In the genomic region with DNA sequence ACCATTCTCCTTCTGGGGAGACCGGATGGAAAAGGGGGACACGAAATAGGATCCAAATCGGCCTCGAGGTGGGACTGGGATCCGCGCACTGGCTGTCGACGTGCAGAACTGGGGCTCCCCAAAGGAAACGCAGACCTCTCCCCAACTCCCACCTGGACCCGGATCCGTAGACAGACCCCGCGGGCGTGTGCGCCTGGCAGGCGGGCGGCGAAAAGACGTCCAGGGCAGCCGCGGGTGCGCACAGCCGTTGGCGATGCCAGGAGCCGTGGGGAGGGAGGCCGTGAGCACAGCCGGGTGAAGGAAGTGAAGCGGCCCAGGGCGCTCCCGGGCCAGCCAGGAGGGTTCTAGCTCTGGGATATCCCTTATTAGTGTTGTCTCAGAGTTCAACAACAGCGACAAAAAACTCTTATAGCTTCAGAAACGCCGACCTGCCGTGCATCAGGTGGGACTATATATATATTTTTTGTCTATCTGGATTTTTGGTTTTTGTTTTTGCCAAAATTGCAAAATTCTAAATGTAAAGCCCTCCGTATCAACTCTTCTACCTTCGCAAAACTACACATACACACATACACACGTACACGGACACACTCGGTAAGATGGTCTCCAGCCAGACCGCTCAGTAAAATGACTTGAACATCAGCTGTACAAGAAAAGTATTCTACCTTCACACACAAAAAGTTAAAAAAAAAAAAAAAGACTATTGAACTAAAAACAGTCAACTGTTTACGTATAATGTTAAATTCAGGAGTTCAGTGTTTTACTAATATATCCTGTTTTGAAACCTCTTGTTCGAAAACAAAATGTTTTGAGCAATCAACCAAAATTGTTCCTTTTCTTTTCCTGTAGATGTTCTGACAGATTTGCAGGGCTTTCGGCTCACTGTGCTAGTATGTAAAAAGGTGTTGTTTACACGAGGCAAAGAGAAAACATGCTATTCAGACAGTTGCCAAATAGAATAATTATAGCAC, we compare ENCODE assay signal across 17 cellular contexts. TPM values are rescaled to one million over a fixed set of nuclear protein-coding genes. Genes with fewer than 3 reads are reported as not detected.
DNase-seq lines count a peak whose midpoint lies in the region; ATAC-seq and TF ChIP-seq lines count a peak whose summit lies in the region.
"Had no signal": no experiment of that assay in that cellular context is flagged by ENCODE, and none has a peak within 500 bp of the region (broad histone marks: within the 10 kb centered on the region; RNA-seq: fewer than 3 reads in every experiment).

No MANE protein-coding gene starts in this region.

- no peak overlapping the region for H3K27ac ChIP-seq in iPS-20b (ENCODE audit: low read length)
- H3K27ac ChIP-seq in body of pancreas = no peak overlapping the region
- H3K27ac ChIP-seq: esophagus muscularis mucosa, right atrium auricular region had no signal

- POLR2A ChIA-PET in WTC11 (lab: Charles Lee) = interaction anchor here (0.6 kb wide), 1 partner anchor 270 kb away, joined by 4 read pairs; no protein-coding TSS in a partner anchor

- CTCF ChIA-PET in WTC11 (lab: Charles Lee) = interaction anchor here (0.6 kb wide), 1 partner anchor 63 kb away, joined by 3 read pairs; no protein-coding TSS in a partner anchor

- H3K4me3 Mint-ChIP-seq in WTC11 = peak overlapping the region; percentile 55
- no peak overlapping the region for H3K4me3 Mint-ChIP-seq in stimulated activated naive CD8-positive, alpha-beta T cell treated with anti-CD3 and anti-CD28 coated beads, Interleukin-15, Interleukin-2, amounts not matched to agents 100 ng/mL and 50 ng/mL, for 24 hours

- intact Hi-C loops in body of pancreas (cut with DNase I) = no loop called here

- WGBS in body of pancreas, 2 donors = 13 to 20% methylated on average over 25 to 43 of the region's 44 CpGs

- no peak overlapping the region for H3K27ac Mint-ChIP-seq in WTC11
- peak overlapping the region; percentile 19 for H3K27ac Mint-ChIP-seq in stimulated activated naive CD8-positive, alpha-beta T cell treated with anti-CD3 and anti-CD28 coated beads, Interleukin-15, Interleukin-2, amounts not matched to agents 100 ng/mL and 50 ng/mL, for 24 hours

- H3K4me3 ChIP-seq in iPS-20b (ENCODE audit: low read length) = peak overlapping the region; percentile 20; the same call in 1 of the 2 replicates
- H3K4me3 ChIP-seq in body of pancreas = no peak overlapping the region

- peak; percentile 60 for DNase-seq in activated effector memory CD4-positive, alpha-beta T cell treated with anti-CD3 and anti-CD28 coated beads, Interleukin-2, amount 50 U/mL, for 16 hours
- no peak for DNase-seq in activated effector memory CD4-positive, alpha-beta T cell treated with Interleukin-2 at 50 U/mL for 16 hours
- DNase-seq in WTC11 (ENCODE audit: low spot score) (peak; percentile 60), CD1c-positive myeloid dendritic cell (ENCODE audit: extremely low spot score) (no peak), NCI-H1092 treated with DMSO at 0.1 percent for 48 hours (lab: John Stamatoyannopoulos, UW) (no peak), body of pancreas (no peak)
- DNase-seq: C1 segment of cervical spinal cord, cerebellar nuclear complex, IMR-90, NCI-H1436, NCI-H82, Right ventricle myocardium superior had no signal

- TF ChIP-seq CTCF in WTC11 (IDR thresholded peaks at IDR 0.05) (no peak), body of pancreas (IDR thresholded peaks at IDR 0.05) (no peak)

- no peak overlapping the region for H3K9ac ChIP-seq in iPS-20b (ENCODE audit: low read depth, low read length)

- no peaks in the 10 kb centered on the region for H3K9me3 Mint-ChIP-seq in WTC11
- no peaks in the 10 kb centered on the region for H3K9me3 Mint-ChIP-seq in stimulated activated naive CD8-positive, alpha-beta T cell treated with anti-CD3 and anti-CD28 coated beads, Interleukin-15, Interleukin-2, amounts not matched to agents 100 ng/mL and 50 ng/mL, for 24 hours

- H3K4me1 Mint-ChIP-seq in WTC11 = peaks cover 71% of the 10 kb centered on the region
- peaks cover 33% of the 10 kb centered on the region for H3K4me1 Mint-ChIP-seq in stimulated activated naive CD8-positive, alpha-beta T cell treated with anti-CD3 and anti-CD28 coated beads, Interleukin-15, Interleukin-2, amounts not matched to agents 100 ng/mL and 50 ng/mL, for 24 hours (ENCODE audit: low read depth)

- H3K27me3 ChIP-seq in iPS-20b (ENCODE audit: insufficient read depth, low read length) (peaks cover 100% of the 10 kb centered on the region), body of pancreas (peaks cover 0 to 74% of the 10 kb centered on the region in 2 donors)

- H3K9me3 ChIP-seq in iPS-20b (ENCODE audit: insufficient read depth, low read depth, low read length) = peaks cover 4% of the 10 kb centered on the region; the same call in 1 of the 2 replicates
- H3K9me3 ChIP-seq in body of pancreas = no peaks in the 10 kb centered on the region
- H3K9me3 ChIP-seq: esophagus muscularis mucosa, right atrium auricular region had no signal

- TF ChIP-seq POLR2A in body of pancreas (IDR thresholded peaks at IDR 0.05) = no peak

- H3K36me3 ChIP-seq in iPS-20b (ENCODE audit: insufficient read depth, low read depth, low read length) (no peaks in the 10 kb centered on the region), body of pancreas (replicated peaks in 1 of 2; ENCODE audit: insufficient read depth in 1 of 2, low read depth in 2 of 2) (no peaks in the 10 kb centered on the region)
- H3K36me3 ChIP-seq: esophagus muscularis mucosa, right atrium auricular region had no signal

- ATAC-seq in WTC11 = no peak
- ATAC-seq in body of pancreas = no peak

- H3K4me1 ChIP-seq in iPS-20b (ENCODE audit: insufficient read depth, low read length) (peaks cover 17% of the 10 kb centered on the region), body of pancreas (peaks cover 36% of the 10 kb centered on the region)

- no peaks in the 10 kb centered on the region for H3K36me3 Mint-ChIP-seq in WTC11
- H3K36me3 Mint-ChIP-seq in stimulated activated naive CD8-positive, alpha-beta T cell treated with anti-CD3 and anti-CD28 coated beads, Interleukin-15, Interleukin-2, amounts not matched to agents 100 ng/mL and 50 ng/mL, for 24 hours (ENCODE audit: low read depth) = no peaks in the 10 kb centered on the region

- peaks cover 100% of the 10 kb centered on the region for H3K27me3 Mint-ChIP-seq in WTC11 (ENCODE audit: low read depth)
- H3K27me3 Mint-ChIP-seq in stimulated activated naive CD8-positive, alpha-beta T cell treated with anti-CD3 and anti-CD28 coated beads, Interleukin-15, Interleukin-2, amounts not matched to agents 100 ng/mL and 50 ng/mL, for 24 hours = peaks cover 71% of the 10 kb centered on the region

TF ChIP-seq in WTC11, 78 proteins besides CTCF, POLR2A, EP300 and RAD21:
- no peak for TF ChIP-seq ZSCAN18 (CRISPR knock-in tag; IDR thresholded peaks at IDR 0.05)
- TF ChIP-seq RORB (CRISPR knock-in tag; IDR thresholded peaks at IDR 0.05) = no peak
- no peak for TF ChIP-seq ZNF219 (CRISPR knock-in tag; IDR thresholded peaks at IDR 0.05; ENCODE audit: borderline replicate concordance)
- no peak for TF ChIP-seq CREB1 (CRISPR knock-in tag; IDR thresholded peaks at IDR 0.05)
- no peak for TF ChIP-seq ATF1 (CRISPR knock-in tag; IDR thresholded peaks at IDR 0.05)
- TF ChIP-seq, protein P1, sequence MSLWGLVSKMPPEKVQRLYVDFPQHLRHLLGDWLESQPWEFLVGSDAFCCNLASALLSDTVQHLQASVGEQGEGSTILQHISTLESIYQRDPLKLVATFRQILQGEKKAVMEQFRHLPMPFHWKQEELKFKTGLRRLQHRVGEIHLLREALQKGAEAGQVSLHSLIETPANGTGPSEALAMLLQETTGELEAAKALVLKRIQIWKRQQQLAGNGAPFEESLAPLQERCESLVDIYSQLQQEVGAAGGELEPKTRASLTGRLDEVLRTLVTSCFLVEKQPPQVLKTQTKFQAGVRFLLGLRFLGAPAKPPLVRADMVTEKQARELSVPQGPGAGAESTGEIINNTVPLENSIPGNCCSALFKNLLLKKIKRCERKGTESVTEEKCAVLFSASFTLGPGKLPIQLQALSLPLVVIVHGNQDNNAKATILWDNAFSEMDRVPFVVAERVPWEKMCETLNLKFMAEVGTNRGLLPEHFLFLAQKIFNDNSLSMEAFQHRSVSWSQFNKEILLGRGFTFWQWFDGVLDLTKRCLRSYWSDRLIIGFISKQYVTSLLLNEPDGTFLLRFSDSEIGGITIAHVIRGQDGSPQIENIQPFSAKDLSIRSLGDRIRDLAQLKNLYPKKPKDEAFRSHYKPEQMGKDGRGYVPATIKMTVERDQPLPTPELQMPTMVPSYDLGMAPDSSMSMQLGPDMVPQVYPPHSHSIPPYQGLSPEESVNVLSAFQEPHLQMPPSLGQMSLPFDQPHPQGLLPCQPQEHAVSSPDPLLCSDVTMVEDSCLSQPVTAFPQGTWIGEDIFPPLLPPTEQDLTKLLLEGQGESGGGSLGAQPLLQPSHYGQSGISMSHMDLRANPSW (CRISPR knock-in tag; conservative IDR thresholded peaks at IDR 0.05; ENCODE audit: low read depth) = no peak

RNA-seq across cellular contexts. Expression of gene AATF, which starts 5.2 kb away (rescaled TPM):
- 48.9 to 61.0 TPM (median 49.8 TPM) in 3 replicates for total RNA-seq in WTC11 (2021)
- 10 to 100 TPM; 16.5 to 28.3 TPM for total RNA-seq in body of pancreas

RNA-seq across cellular contexts. Expression of gene LHX1, which starts 6.3 kb away (rescaled TPM):
- total RNA-seq in WTC11 (2021) (0.61 to 1.3 TPM (median 1.2 TPM) in 3 replicates), body of pancreas (not detected)
- total RNA-seq: esophagus muscularis mucosa, IMR-90, mononuclear cell, right atrium auricular region, Right ventricle myocardium superior had no signal

Comparison
In these comparisons a context has a peak if more than half of its experiments do, and no peak if none do; other contexts are left out.
1. DNase-seq: peak in activated effector memory CD4-positive, alpha-beta T cell treated with anti-CD3 and anti-CD28 coated beads, Interleukin-2, amount 50 U/mL, for 16 hours (single experiment) and WTC11 (single experiment); none in activated effector memory CD4-positive, alpha-beta T cell treated with Interleukin-2 at 50 U/mL for 16 hours (single experiment), CD1c-positive myeloid dendritic cell (single experiment), NCI-H1092 treated with DMSO at 0.1 percent for 48 hours (single experiment) and body of pancreas (0 of 4).